ENCODE assay signal across 9 cellular contexts in genomic region chr1:40185951-40186864, GRCh38. TPM values are rescaled to one million over a fixed set of nuclear protein-coding genes. Genes with fewer than 3 reads are reported as not detected.
A peak's percentile ranks its signal among the peaks of the same experiment; 100 is the strongest.
DNase-seq lines count a peak whose midpoint lies in the region; ATAC-seq and TF ChIP-seq lines count a peak whose summit lies in the region.
"Had no signal": no experiment of that assay in that cellular context is flagged by ENCODE, and none has a peak within 500 bp of the region (broad histone marks: within the 10 kb centered on the region; RNA-seq: fewer than 3 reads in every experiment).

No MANE protein-coding gene starts in this region.

- H3K4me2 ChIP-seq in OCI-LY3 (ENCODE audit: low read length) (peak overlapping the region; percentile 63), mammary epithelial cell (ENCODE audit: insufficient read depth, low read depth, low read length) (no peak overlapping the region)

- in situ Hi-C loops in mammary epithelial cell (cut with MboI; ENCODE audit: low sequenced_read_pairs in 2 of 2) = no loop called here

- DNase-seq in mammary epithelial cell = peak; percentile 71
- peak; percentile 34 to 61 for DNase-seq in stimulated activated CD4-positive, alpha-beta T cell treated with anti-CD3 and anti-CD28 coated beads, Interleukin-4, amount 100 ng/mL, for 48 hours (ENCODE audit: low read depth in 2 of 2)
- no peak for DNase-seq in NCI-H2029 treated with DMSO at 0.1 percent for 48 hours (lab: John Stamatoyannopoulos, UW)
- no peak for DNase-seq in dermis blood vessel endothelial cell
- DNase-seq in HEK293T (ENCODE audit: extremely low spot score) = no peak

- peaks cover 51% of the 10 kb centered on the region for H3K4me1 ChIP-seq in OCI-LY3 (ENCODE audit: low read length)
- peaks cover 14% of the 10 kb centered on the region for H3K4me1 ChIP-seq in mammary epithelial cell (ENCODE audit: insufficient read depth, low read length)
- H3K4me1 ChIP-seq: SJSA1 had no signal

- H3K4me3 ChIP-seq in OCI-LY3 (ENCODE audit: low read length) (peak overlapping the region; percentile 29), mammary epithelial cell (replicated peaks in 1 of 3; ENCODE audit: insufficient read depth in 1 of 3, low read depth in 2 of 3, low read length in 3 of 3) (no peak overlapping the region)
- H3K4me3 ChIP-seq: SJSA1 had no signal

- H3K27ac ChIP-seq in OCI-LY3 (ENCODE audit: low read length) = peak overlapping the region; percentile 35
- no peak overlapping the region for H3K27ac ChIP-seq in mammary epithelial cell (ENCODE audit: insufficient read depth, low read depth, low read length)
- H3K27ac ChIP-seq: SJSA1 had no signal

- 93% methylated on average over 7 of the region's 7 CpGs for WGBS in mammary epithelial cell (ENCODE audit: low coverage, missing lambda C conversion rate)

- dilution Hi-C loops in mammary epithelial cell (cut with HindIII; ENCODE audit: low sequenced_read_pairs) = no loop called here

- intact Hi-C loops in mammary epithelial cell (cut with micrococcal nuclease) = no loop called here

- BruUV-seq in mammary epithelial cell (replicated peaks; lab: Mats Ljungman, UMichigan) = no TSS peak

- H2AFZ ChIP-seq in OCI-LY3 (ENCODE audit: low read depth, low read length) = no peak overlapping the region
- no peak overlapping the region for H2AFZ ChIP-seq in mammary epithelial cell (ENCODE audit: low read depth, low read length)

- H3K27me3 ChIP-seq in OCI-LY3 (ENCODE audit: low read depth, low read length) (no peaks in the 10 kb centered on the region), mammary epithelial cell (ENCODE audit: insufficient read depth, low read length) (no peaks in the 10 kb centered on the region)
- H3K27me3 ChIP-seq: SJSA1 had no signal

- CTCF ChIA-PET in mammary epithelial cell (lab: Charles Lee; ENCODE audit: low non-redundant PET) (no interaction called here), HEK293T (lab: Yijun Ruan, JAX) (no interaction called here)

- ATAC-seq in GM18519 (IDR thresholded peaks at IDR 0.05; ENCODE audit: low FRiP score, unreplicated experiment) (peak; percentile 54), HG02642 (IDR thresholded peaks at IDR 0.05; ENCODE audit: poor library complexity, unreplicated experiment) (peak; percentile 95)

- POLR2A ChIA-PET in HEK293T (lab: Yijun Ruan, JAX) = no interaction called here

- peaks cover 80% of the 10 kb centered on the region for H3K79me2 ChIP-seq in OCI-LY3 (ENCODE audit: low read length)
- peaks cover 92% of the 10 kb centered on the region for H3K79me2 ChIP-seq in mammary epithelial cell (ENCODE audit: insufficient read depth, low read length)

- no peak overlapping the region for H3K9ac ChIP-seq in OCI-LY3 (ENCODE audit: low read length)
- no peak overlapping the region for H3K9ac ChIP-seq in mammary epithelial cell (ENCODE audit: insufficient read depth, low read length)

- H4K20me1 ChIP-seq in OCI-LY3 (ENCODE audit: insufficient read depth, low read length) = peaks cover 81% of the 10 kb centered on the region
- peaks cover 2% of the 10 kb centered on the region for H4K20me1 ChIP-seq in mammary epithelial cell (ENCODE audit: insufficient read depth, low read length)

- peaks cover 19% of the 10 kb centered on the region for H3K36me3 ChIP-seq in OCI-LY3 (replicated peaks; ENCODE audit: low read depth, low read length)
- peaks cover 15% of the 10 kb centered on the region for H3K36me3 ChIP-seq in mammary epithelial cell (ENCODE audit: insufficient read depth, low read length)

- H3K9me3 ChIP-seq in OCI-LY3 (ENCODE audit: insufficient read depth, low read length) = no peaks in the 10 kb centered on the region
- H3K9me3 ChIP-seq in mammary epithelial cell (replicated peaks; ENCODE audit: insufficient read depth, low read length) = no peaks in the 10 kb centered on the region
- H3K9me3 ChIP-seq: SJSA1 had no signal

- TF ChIP-seq CTCF in OCI-LY3 (IDR thresholded peaks at IDR 0.05; ENCODE audit: low read depth, low read length) (no peak), mammary epithelial cell (conservative IDR thresholded peaks at IDR 0.05 in 1 of 2, IDR thresholded peaks at IDR 0.05 in 1 of 2; ENCODE audit: extremely low read depth in 1 of 2, insufficient read depth in 1 of 2, low read depth in 1 of 2, low read length in 2 of 2) (no peak)

TF ChIP-seq in HEK293T, 16 proteins besides CTCF, POLR2A, EP300 and RAD21:
- TF ChIP-seq PKNOX1 (IDR thresholded peaks at IDR 0.05) = no peak
- no peak for TF ChIP-seq HDGF (IDR thresholded peaks at IDR 0.05; ENCODE audit: borderline replicate concordance)
- TF ChIP-seq CTBP1 (IDR thresholded peaks at IDR 0.05; ENCODE audit: borderline replicate concordance) = no peak
- TF ChIP-seq BHLHE40 (IDR thresholded peaks at IDR 0.05; ENCODE audit: borderline replicate concordance) = no peak
- TF ChIP-seq FOXA1 (IDR thresholded peaks at IDR 0.05) = no peak
- TF ChIP-seq ARNT (IDR thresholded peaks at IDR 0.05) = no peak
- TF ChIP-seq SP1 (IDR thresholded peaks at IDR 0.05) = no peak
- TF ChIP-seq ELF4 (IDR thresholded peaks at IDR 0.05) = no peak
- no peak for TF ChIP-seq FOXK2 (IDR thresholded peaks at IDR 0.05)
- TF ChIP-seq TARDBP (IDR thresholded peaks at IDR 0.05) = no peak
- TF ChIP-seq L3MBTL2 (conservative IDR thresholded peaks at IDR 0.05) = no peak

RNA-seq across cellular contexts. Expression of gene RLF, which starts 25.0 kb away (rescaled TPM):
- total RNA-seq in mammary epithelial cell = 10 to 100 TPM; 12.4 to 23.8 TPM
- 6.3 TPM for polyA plus RNA-seq in mammary epithelial cell
- 13.5 TPM for polyA minus RNA-seq in mammary epithelial cell
- 23.3 and 24.5 TPM in 2 replicates for total RNA-seq in dermis blood vessel endothelial cell

Comparison
In these comparisons a context has a peak if more than half of its experiments do, and no peak if none do; other contexts are left out.
1. DNase-seq: peak in mammary epithelial cell (single experiment) and stimulated activated CD4-positive, alpha-beta T cell treated with anti-CD3 and anti-CD28 coated beads, Interleukin-4, amount 100 ng/mL, for 48 hours (2 of 2); none in NCI-H2029 treated with DMSO at 0.1 percent for 48 hours (single experiment), dermis blood vessel endothelial cell (single experiment) and HEK293T (single experiment).